In the genomic region with DNA sequence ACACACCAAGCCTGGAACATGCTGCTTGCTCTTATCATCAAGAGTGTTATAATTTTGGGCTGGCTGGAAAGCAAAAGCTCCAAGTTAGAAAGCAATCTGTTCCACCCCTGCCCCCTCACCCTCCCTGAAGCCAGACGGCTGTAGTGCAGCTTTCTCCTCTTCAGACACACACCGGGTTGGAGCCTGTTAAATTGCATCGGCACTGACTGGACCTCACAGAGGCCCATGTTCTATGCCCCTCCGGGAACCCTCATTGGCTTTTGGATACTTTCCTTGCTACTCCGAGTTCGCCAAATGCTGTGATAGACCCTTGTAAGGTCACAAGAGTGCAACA, we compare ENCODE assay signal across 16 cellular contexts.
DNase-seq lines count a peak whose midpoint lies in the region; ATAC-seq and TF ChIP-seq lines count a peak whose summit lies in the region.
"Had no signal": no experiment of that assay in that cellular context is flagged by ENCODE, and none has a peak within 500 bp of the region (broad histone marks: within the 10 kb centered on the region; RNA-seq: fewer than 3 reads in every experiment).

No MANE protein-coding gene starts in this region.

- no peaks in the 10 kb centered on the region for H3K79me2 ChIP-seq in GM23338 (replicated peaks; ENCODE audit: insufficient read depth)

- H3K9me2 ChIP-seq in GM23338 (ENCODE audit: insufficient read depth), result no peaks in the 10 kb centered on the region

- H3K4me1 ChIP-seq in GM23338 (ENCODE audit: insufficient read depth), result 0 out of 2 replicates have a peak, but pooled peaks cover 9% of the 10 kb centered on the region

- H3K4me1 Mint-ChIP-seq in GM23338, result peaks cover 11% of the 10 kb centered on the region
- peaks cover 32% of the 10 kb centered on the region for H3K4me1 Mint-ChIP-seq in nephron progenitor cell
- H3K4me1 Mint-ChIP-seq: CD8-positive, alpha-beta memory T cell had no signal

- no peak overlapping the region for H3K27ac ChIP-seq in GM23338 (ENCODE audit: low read depth)

- H3F3A ChIP-seq in GM23338 (replicated peaks; ENCODE audit: low read depth), result no peaks in the 10 kb centered on the region

- H3K9me3 Mint-ChIP-seq in GM23338, result no peaks in the 10 kb centered on the region
- no peaks in the 10 kb centered on the region for H3K9me3 Mint-ChIP-seq in nephron progenitor cell
- H3K9me3 Mint-ChIP-seq: CD8-positive, alpha-beta memory T cell had no signal

- H3K36me3 ChIP-seq in GM23338 (ENCODE audit: insufficient read depth), result no peaks in the 10 kb centered on the region

- peak overlapping the region; percentile 74; the same call in 1 of the 2 replicates for H2AFZ ChIP-seq in GM23338

- H3K27me3 Mint-ChIP-seq in GM23338 (ENCODE audit: insufficient read depth, low read depth, poor library complexity), result peaks cover 6% of the 10 kb centered on the region
- H3K27me3 Mint-ChIP-seq in nephron progenitor cell (ENCODE audit: low read depth, poor library complexity), result peaks cover 5% of the 10 kb centered on the region

- H3K27ac Mint-ChIP-seq in GM23338 (no peak overlapping the region), nephron progenitor cell (peak overlapping the region; percentile 35)
- H3K27ac Mint-ChIP-seq: CD8-positive, alpha-beta memory T cell had no signal

- DNase-seq in Ammon's horn (ENCODE audit: low spot score) (peak; percentile 11), GM23338 (ENCODE audit: low spot score) (no peak), choroid plexus epithelial cell (ENCODE audit: low read depth) (peak; percentile 16), nephron progenitor cell (no peak), mesenteric fat pad (ENCODE audit: low spot score) (no peak), NCI-H748 (lab: John Stamatoyannopoulos, UW; ENCODE audit: unreplicated experiment) (no peak)
- DNase-seq: CD8-positive, alpha-beta memory T cell; DMS79 treated with DMSO at 0.1 percent for 48 hours; NCI-H2081 treated with DMSO at 0.1 percent for 48 hours; NCI-H510A; PC-3; RPMI8226; SIG-M5 had no signal

- ATAC-seq in GM23338, result no peak
- no peak for ATAC-seq in GM18511 (IDR thresholded peaks at IDR 0.05; ENCODE audit: unreplicated experiment)
- ATAC-seq in HG03378 (IDR thresholded peaks at IDR 0.05; ENCODE audit: unreplicated experiment), result no peak
- ATAC-seq: K562, PC-3 had no signal

- no peaks in the 10 kb centered on the region for H4K20me1 ChIP-seq in GM23338 (replicated peaks; ENCODE audit: insufficient read depth)

- TF ChIP-seq CTCF in GM23338 (conservative IDR thresholded peaks at IDR 0.05; ENCODE audit: low read depth in 2 of 2), result no peak
- TF ChIP-seq CTCF in choroid plexus epithelial cell (conservative IDR thresholded peaks at IDR 0.05; ENCODE audit: low read depth, low read length), result no peak
- TF ChIP-seq CTCF in nephron progenitor cell (IDR thresholded peaks at IDR 0.05), result no peak

- H3K4me3 ChIP-seq in GM23338 (no peak overlapping the region), choroid plexus epithelial cell (ENCODE audit: low read depth, low read length) (no peak overlapping the region)
- H3K4me3 ChIP-seq: K562 had no signal

- no peaks in the 10 kb centered on the region for H3K27me3 ChIP-seq in GM23338 (ENCODE audit: insufficient read depth)

- H3K36me3 Mint-ChIP-seq in GM23338 (ENCODE audit: low read depth) (no peaks in the 10 kb centered on the region), nephron progenitor cell (ENCODE audit: low read depth) (no peaks in the 10 kb centered on the region)
- H3K36me3 Mint-ChIP-seq: CD8-positive, alpha-beta memory T cell had no signal

- H3K4me3 Mint-ChIP-seq in GM23338 (no peak overlapping the region), nephron progenitor cell (no peak overlapping the region)
- H3K4me3 Mint-ChIP-seq: CD8-positive, alpha-beta memory T cell had no signal

- H3K4me2 ChIP-seq in GM23338, result no peak overlapping the region

TF ChIP-seq in GM23338, 12 proteins besides CTCF, POLR2A, EP300 and RAD21 (continues in another document):
- TF ChIP-seq, protein P1, sequence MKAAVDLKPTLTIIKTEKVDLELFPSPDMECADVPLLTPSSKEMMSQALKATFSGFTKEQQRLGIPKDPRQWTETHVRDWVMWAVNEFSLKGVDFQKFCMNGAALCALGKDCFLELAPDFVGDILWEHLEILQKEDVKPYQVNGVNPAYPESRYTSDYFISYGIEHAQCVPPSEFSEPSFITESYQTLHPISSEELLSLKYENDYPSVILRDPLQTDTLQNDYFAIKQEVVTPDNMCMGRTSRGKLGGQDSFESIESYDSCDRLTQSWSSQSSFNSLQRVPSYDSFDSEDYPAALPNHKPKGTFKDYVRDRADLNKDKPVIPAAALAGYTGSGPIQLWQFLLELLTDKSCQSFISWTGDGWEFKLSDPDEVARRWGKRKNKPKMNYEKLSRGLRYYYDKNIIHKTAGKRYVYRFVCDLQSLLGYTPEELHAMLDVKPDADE (IDR thresholded peaks at IDR 0.05), result no peak
- no peak for TF ChIP-seq POLR2AphosphoS5 (IDR thresholded peaks at IDR 0.05; ENCODE audit: low read depth)
- no peak for TF ChIP-seq EZH2 (IDR thresholded peaks at IDR 0.05; ENCODE audit: low read depth, unreplicated experiment)
- no peak for TF ChIP-seq EZH2phosphoT487 (IDR thresholded peaks at IDR 0.05; ENCODE audit: unreplicated experiment)
- TF ChIP-seq STAT1 (IDR thresholded peaks at IDR 0.05; ENCODE audit: unreplicated experiment), result no peak
- TF ChIP-seq CREB1 (CRISPR knock-in tag; IDR thresholded peaks at IDR 0.05; ENCODE audit: low read depth), result no peak
- no peak for TF ChIP-seq ZNF462 (CRISPR knock-in tag; IDR thresholded peaks at IDR 0.05)
- TF ChIP-seq ZNF114 (CRISPR knock-in tag; IDR thresholded peaks at IDR 0.05), result no peak
- TF ChIP-seq JUNB (IDR thresholded peaks at IDR 0.05; ENCODE audit: unreplicated experiment), result no peak
- TF ChIP-seq ZNF331 (CRISPR knock-in tag; IDR thresholded peaks at IDR 0.05; ENCODE audit: low read depth), result no peak

Comparison
In these comparisons a context has a peak if more than half of its experiments do, and no peak if none do; other contexts are left out.
1. DNase-seq: peak in Ammon's horn (single experiment) and choroid plexus epithelial cell (single experiment); none in GM23338 (single experiment), nephron progenitor cell (single experiment), mesenteric fat pad (single experiment) and NCI-H748 (single experiment).